ENCODE assay signal across 20 cellular contexts in genomic region chr14:50127802-50128201, GRCh38.
"Had no signal": no experiment of that assay in that cellular context is flagged by ENCODE, and none has a peak within 500 bp of the region (broad histone marks: within the 10 kb centered on the region; RNA-seq: fewer than 3 reads in every experiment).

No MANE protein-coding gene starts in this region.

- DNase-seq: KBM-7, MV-4-11, NCI-H1048, NCI-H1105, NCI-H1417, NCI-H1436 treated with DMSO at 0.1 percent for 48 hours, NCI-H1694, NCI-H187 treated with DMSO at 0.1 percent for 48 hours, NCI-H2029 treated with DMSO at 0.1 percent for 48 hours, NCI-H2171 treated with DMSO at 0.1 percent for 48 hours, NCI-H345, NCI-H446 treated with DMSO at 0.1 percent for 48 hours, NCI-H524, NCI-H69, NCI-H774, Right ventricle myocardium superior, RPMI8226, SIG-M5 had no signal

- H3K9me3 ChIP-seq: SJSA1 had no signal

- H3K4me1 ChIP-seq: SJSA1 had no signal

- H3K27ac ChIP-seq: SJSA1, SK-N-MC had no signal

- H3K27me3 ChIP-seq: SJSA1 had no signal

- H3K4me3 ChIP-seq: SJSA1, SK-N-MC had no signal
